ENCODE assay signal across 8 cellular contexts in genomic region chr6:27668442-27669275, GRCh38.
DNase-seq lines count a peak whose midpoint lies in the region; ATAC-seq and TF ChIP-seq lines count a peak whose summit lies in the region.

No MANE protein-coding gene starts in this region.

- TF ChIP-seq POLR2A in stomach (IDR thresholded peaks at IDR 0.05), result no peak

- H3K4me3 ChIP-seq in HUES64 (ENCODE audit: low read length), result peak overlapping the region; percentile 74
- peak overlapping the region; percentile 34 for H3K4me3 ChIP-seq in RWPE2 (ENCODE audit: severe bottlenecking)
- H3K4me3 ChIP-seq in stomach, result peak overlapping the region in 2 of 4 donors; percentile 5 to 7

- WGBS in HUES64, result 8% methylated on average over 35 of the region's 35 CpGs
- 6 to 11% (median 9%) methylated on average over 35 of the region's 35 CpGs for WGBS in stomach, 5 donors

- H3K9ac ChIP-seq in HUES64 (ENCODE audit: low read depth, low read length), result no peak overlapping the region

- POLR2A ChIA-PET in MCF 10A (lab: Yijun Ruan, JAX), result interaction anchor here (0.7 to 2.1 kb wide), 9 partner anchors 19 to 492 kb away, joined by 3 to 6 read pairs (median 3); partner anchors contain the start of gene ZNF184

- peak overlapping the region; percentile 6 for H3K27ac Mint-ChIP-seq in MCF 10A (ENCODE audit: low read depth, unreplicated experiment)

- no peak for TF ChIP-seq CTCF in RWPE2 (IDR thresholded peaks at IDR 0.05; ENCODE audit: poor library complexity, severe bottlenecking)
- no peak for TF ChIP-seq CTCF in MCF 10A (IDR thresholded peaks at IDR 0.05; ENCODE audit: unreplicated experiment)
- no peak for TF ChIP-seq CTCF in stomach (IDR thresholded peaks at IDR 0.05)

- ATAC-seq in RWPE2 (ENCODE audit: low read depth) (peak; percentile 39), HG02678 (IDR thresholded peaks at IDR 0.05; ENCODE audit: unreplicated experiment) (no peak)

- no TSS peak for BruUV-seq in MCF 10A (replicated peaks; lab: Mats Ljungman, UMichigan)

- peak; percentile 63 for DNase-seq in DMS153 treated with DMSO at 0.1 percent for 48 hours (lab: John Stamatoyannopoulos, UW; ENCODE audit: unreplicated experiment)
- DNase-seq in RWPE2 (ENCODE audit: low spot score), result no peak
- peak; percentile 75 for DNase-seq in MCF 10A (ENCODE audit: unreplicated experiment)
- DNase-seq in midbrain (lab: John Stamatoyannopoulos, UW), result peak; percentile 40
- DNase-seq in stomach, result no peak
- DNase-seq in NCI-H2107 (lab: John Stamatoyannopoulos, UW), result no peak

- no peaks in the 10 kb centered on the region for H3K36me3 ChIP-seq in HUES64 (ENCODE audit: insufficient read depth, low read length)
- H3K36me3 ChIP-seq in RWPE2 (ENCODE audit: low read depth), result no peaks in the 10 kb centered on the region
- H3K36me3 ChIP-seq in stomach, result no peaks in the 10 kb centered on the region

- H3K9me3 Mint-ChIP-seq in MCF 10A (ENCODE audit: unreplicated experiment), result no peaks in the 10 kb centered on the region

- peaks cover 10% of the 10 kb centered on the region; the same call in 1 of the 2 replicates for H3K4me1 ChIP-seq in HUES64 (ENCODE audit: insufficient read depth, low read length)
- H3K4me1 ChIP-seq in RWPE2 (ENCODE audit: insufficient read depth, poor library complexity, severe bottlenecking), result peaks cover 4% of the 10 kb centered on the region
- H3K4me1 ChIP-seq in stomach, result peaks cover 0 to 33% (median 16%) of the 10 kb centered on the region in 4 donors

- intact Hi-C loops in MCF 10A (cut with micrococcal nuclease), result loop anchor here (5.0 kb wide), 1 partner anchor 481 kb away; no protein-coding TSS in a partner anchor
- intact Hi-C loops in stomach (cut with DNase I; ENCODE audit: low total_unique reads), result no loop called here

- H3K4me1 Mint-ChIP-seq in MCF 10A (ENCODE audit: insufficient read depth, unreplicated experiment), result peaks cover 12% of the 10 kb centered on the region

- H3K9me3 ChIP-seq in HUES64 (ENCODE audit: insufficient read depth, low read depth, low read length) (no peaks in the 10 kb centered on the region), RWPE2 (ENCODE audit: severe bottlenecking) (no peaks in the 10 kb centered on the region), stomach (peaks cover 0 to 26% (median 4%) of the 10 kb centered on the region in 4 donors)

- H3K4me3 Mint-ChIP-seq in MCF 10A (ENCODE audit: unreplicated experiment), result peak overlapping the region; percentile 76

- H3K27me3 ChIP-seq in HUES64 (ENCODE audit: insufficient read depth, low read length), result peaks cover 78% of the 10 kb centered on the region
- H3K27me3 ChIP-seq in RWPE2 (ENCODE audit: insufficient read depth, poor library complexity, severe bottlenecking), result no peaks in the 10 kb centered on the region
- peaks cover 11 to 90% (median 73%) of the 10 kb centered on the region in 3 donors for H3K27me3 ChIP-seq in stomach

- H3K36me3 Mint-ChIP-seq in MCF 10A (ENCODE audit: insufficient read depth, unreplicated experiment), result peaks cover 19% of the 10 kb centered on the region

- H3K27ac ChIP-seq in HUES64 (ENCODE audit: low read depth, low read length) (no peak overlapping the region), RWPE2 (ENCODE audit: poor library complexity, severe bottlenecking) (no peak overlapping the region), stomach (no peak overlapping the region)

- H3K27me3 Mint-ChIP-seq in MCF 10A (ENCODE audit: insufficient read depth, unreplicated experiment), result no peaks in the 10 kb centered on the region

- CTCF ChIA-PET in MCF 10A (lab: Yijun Ruan, JAX), result interaction anchor here (1.2 to 1.7 kb wide), 3 partner anchors 19 to 491 kb away, joined by 3 to 7 read pairs (median 6); no protein-coding TSS in a partner anchor

- TF ChIP-seq EP300 in stomach (IDR thresholded peaks at IDR 0.05), result no peak

Comparison
In these comparisons a context has a peak if more than half of its experiments do, and no peak if none do; other contexts are left out.
1. DNase-seq: peak in DMS153 treated with DMSO at 0.1 percent for 48 hours (single experiment), MCF 10A (single experiment) and midbrain (single experiment); none in RWPE2 (single experiment), stomach (single experiment) and NCI-H2107 (single experiment).